Comparison of ENCODE assay signal across 22 cellular contexts in genomic region chr14:31219169-31219568, GRCh38. TPM values are rescaled to one million over a fixed set of nuclear protein-coding genes. Genes with fewer than 3 reads are reported as not detected.
A peak's percentile ranks its signal among the peaks of the same experiment; 100 is the strongest.
DNase-seq lines count a peak whose midpoint lies in the region; FAIRE-seq lines count a peak whose summit lies in the region.
"Had no signal": no experiment of that assay in that cellular context is flagged by ENCODE, and none has a peak within 500 bp of the region (broad histone marks: within the 10 kb centered on the region; RNA-seq: fewer than 3 reads in every experiment).

No MANE protein-coding gene starts in this region.

- H3K4me1 Mint-ChIP-seq in CD4-positive, alpha-beta memory T cell: no peaks in the 10 kb centered on the region

- peaks cover 0 to 1% (median 0%) of the 10 kb centered on the region in 8 donors for H3K9me3 Mint-ChIP-seq in CD4-positive, alpha-beta memory T cell
- H3K9me3 Mint-ChIP-seq: CD8-positive, alpha-beta T cell had no signal

- no peak overlapping the region for H2AFZ ChIP-seq in GM23248

- no peak overlapping the region for H3K27ac Mint-ChIP-seq in CD4-positive, alpha-beta memory T cell
- H3K27ac Mint-ChIP-seq: CD8-positive, alpha-beta T cell had no signal

- no peaks in the 10 kb centered on the region for H3K9me3 ChIP-seq in GM23248 (ENCODE audit: low read depth)
- H3K9me3 ChIP-seq in CD4-positive, alpha-beta memory T cell (ENCODE audit: control insufficient read depth in 1 of 2, low read length in 2 of 2): no peaks in the 10 kb centered on the region
- H3K9me3 ChIP-seq: BLaER1 treated with 17β-estradiol and CSF1 and Interleukin-3, amounts not matched to agents 10 nM and 100 nM had no signal

- 69 to 73% methylated on average over 3 of the region's 3 CpGs for WGBS in GM23248 (ENCODE audit: low coverage in 1 of 2, low lambda C conversion rate in 2 of 2, missing lambda C conversion rate in 2 of 2), 2 experiments

- no peaks in the 10 kb centered on the region for H4K20me1 ChIP-seq in GM23248 (ENCODE audit: insufficient read depth)
- H4K20me1 ChIP-seq: BLaER1 treated with 17β-estradiol and CSF1 and Interleukin-3, amounts not matched to agents 10 nM and 100 nM had no signal

- POLR2A ChIA-PET in CD4-positive, alpha-beta memory T cell (lab: Charles Lee; ENCODE audit: partially characterized antibody): interaction anchor here (0.6 kb wide), 1 partner anchor 79 kb away, joined by 3 read pairs; no protein-coding TSS in a partner anchor

- H3K27me3 Mint-ChIP-seq in CD4-positive, alpha-beta memory T cell: peaks cover 0 to 3% of the 10 kb centered on the region in 2 donors

- peaks cover 7% of the 10 kb centered on the region; the same call in 1 of the 2 replicates for H3K4me1 ChIP-seq in GM23248 (ENCODE audit: insufficient read depth)
- no peaks in the 10 kb centered on the region for H3K4me1 ChIP-seq in CD4-positive, alpha-beta memory T cell (ENCODE audit: insufficient read depth, low read length)
- H3K4me1 ChIP-seq: BLaER1 treated with 17β-estradiol and CSF1 and Interleukin-3, amounts not matched to agents 10 nM and 100 nM had no signal

- peak; percentile 37 for FAIRE-seq in endometrium (lab: Jason Lieb, UNC)
- FAIRE-seq: GM19239 had no signal

- no peaks in the 10 kb centered on the region for H3K36me3 Mint-ChIP-seq in CD4-positive, alpha-beta memory T cell
- H3K36me3 Mint-ChIP-seq: CD8-positive, alpha-beta T cell had no signal

- no peak overlapping the region for H3K9ac ChIP-seq in GM23248
- H3K9ac ChIP-seq: BLaER1 treated with 17β-estradiol and CSF1 and Interleukin-3, amounts not matched to agents 10 nM and 100 nM had no signal

- DNase-seq in GM23248 (peak; percentile 46), hepatic stellate cell (ENCODE audit: low spot score) (peak; percentile 32), epidermal melanocyte (ENCODE audit: insufficient read length, low spot score) (no peak), pons (ENCODE audit: low spot score) (no peak)
- no peak for DNase-seq in CD4-positive, alpha-beta memory T cell
- DNase-seq in activated naive CD4-positive, alpha-beta T cell treated with Interleukin-2 at 50 U/mL for 16 hours: no peak
- DNase-seq: ACHN; CD8-positive, alpha-beta T cell; H7; KG1; NCI-H1092 treated with DMSO at 0.1 percent for 48 hours; NCI-H146; NCI-H2029; NCI-H226; NCI-H510A treated with DMSO at 0.1 percent for 48 hours; NCI-H748 treated with DMSO at 0.1 percent for 48 hours; SHP77 treated with DMSO at 0.1 percent for 48 hours had no signal

- H3K4me3 Mint-ChIP-seq in CD4-positive, alpha-beta memory T cell: no peak overlapping the region
- H3K4me3 Mint-ChIP-seq: CD8-positive, alpha-beta T cell had no signal

- CTCF ChIA-PET in CD4-positive, alpha-beta memory T cell (lab: Charles Lee; ENCODE audit: partially characterized antibody): interaction anchor here (0.9 kb wide), 1 partner anchor 10 kb away, joined by 3 read pairs; no protein-coding TSS in a partner anchor

- H3F3A ChIP-seq in GM23248 (ENCODE audit: insufficient read depth): no peaks in the 10 kb centered on the region

- intact Hi-C loops in CD4-positive, alpha-beta memory T cell (cut with micrococcal nuclease): no loop called here

- in situ Hi-C loops in GM23248 (cut with MboI): no loop called here

- H3K9me2 ChIP-seq in GM23248 (ENCODE audit: insufficient read depth): no peaks in the 10 kb centered on the region

- H3K36me3 ChIP-seq in GM23248 (ENCODE audit: low read depth): no peaks in the 10 kb centered on the region
- H3K36me3 ChIP-seq in CD4-positive, alpha-beta memory T cell (ENCODE audit: insufficient read depth, low read length): no peaks in the 10 kb centered on the region
- H3K36me3 ChIP-seq: BLaER1 treated with 17β-estradiol and CSF1 and Interleukin-3, amounts not matched to agents 10 nM and 100 nM had no signal

- H3K27ac ChIP-seq in GM23248: no peak overlapping the region
- no peak overlapping the region for H3K27ac ChIP-seq in CD4-positive, alpha-beta memory T cell (ENCODE audit: low read depth, low read length)
- H3K27ac ChIP-seq: BLaER1 treated with 17β-estradiol and CSF1 and Interleukin-3, amounts not matched to agents 10 nM and 100 nM; RWPE1; SK-N-MC had no signal

- no peaks in the 10 kb centered on the region for H3K27me3 ChIP-seq in GM23248 (replicated peaks; ENCODE audit: insufficient read depth)
- no peaks in the 10 kb centered on the region for H3K27me3 ChIP-seq in CD4-positive, alpha-beta memory T cell (ENCODE audit: insufficient read depth, low read length)
- H3K27me3 ChIP-seq: BLaER1 treated with 17β-estradiol and CSF1 and Interleukin-3, amounts not matched to agents 10 nM and 100 nM had no signal

- H3K79me2 ChIP-seq in GM23248 (ENCODE audit: insufficient read depth): no peaks in the 10 kb centered on the region

- H3K4me2 ChIP-seq in GM23248 (ENCODE audit: unreplicated experiment): no peak overlapping the region
- H3K4me2 ChIP-seq: BLaER1 treated with 17β-estradiol and CSF1 and Interleukin-3, amounts not matched to agents 10 nM and 100 nM had no signal

- no peak overlapping the region for H3K4me3 ChIP-seq in GM23248
- H3K4me3 ChIP-seq in CD4-positive, alpha-beta memory T cell (ENCODE audit: low read length in 2 of 2): no peak overlapping the region
- H3K4me3 ChIP-seq: BLaER1 treated with 17β-estradiol and CSF1 and Interleukin-3, amounts not matched to agents 10 nM and 100 nM; SK-N-MC had no signal

RNA-seq across cellular contexts. Expression of gene HECTD1, which starts 11.6 kb away (rescaled TPM):
- total RNA-seq in GM23248 (2014; rRNA removed; shearing (Covaris generic)): 110 and 145 TPM in 2 replicates
- 39.0 and 44.5 TPM in 2 replicates for polyA plus RNA-seq in GM23248 (2016; fragmentation: Nextera tagmentation; extraction: Ambion mirVana)
- total RNA-seq in CD4-positive, alpha-beta memory T cell: 100 to 1,000 TPM; 157 to 170 TPM
- 10 to 100 TPM; 15.6 to 36.3 TPM for polyA plus RNA-seq in CD4-positive, alpha-beta memory T cell

Comparison
In these comparisons a context has a peak if more than half of its experiments do, and no peak if none do; other contexts are left out.
1. DNase-seq: peak in GM23248 (single experiment) and hepatic stellate cell (single experiment); none in epidermal melanocyte (single experiment), pons (single experiment), CD4-positive, alpha-beta memory T cell (0 of 5) and activated naive CD4-positive, alpha-beta T cell treated with Interleukin-2 at 50 U/mL for 16 hours (single experiment).